Comparison of ENCODE assay signal across 8 cellular contexts in genomic region chr2:200888719-200889625, GRCh38. TPM values are rescaled to one million over a fixed set of nuclear protein-coding genes. Genes with fewer than 3 reads are reported as not detected.
DNase-seq lines count a peak whose midpoint lies in the region; TF ChIP-seq lines count a peak whose summit lies in the region.

TSS of gene NIF3L1 (plus strand) at chr2:200889371. CDS start at chr2:200891944, 2,573 bp downstream.
TSS of gene PPIL3 (minus strand) at chr2:200889077. CDS start at chr2:200887615, 1,462 bp downstream.

- H3K27me3 Mint-ChIP-seq in nephron (ENCODE audit: low read depth): no peaks in the 10 kb centered on the region
- H3K27me3 Mint-ChIP-seq in stimulated activated naive CD8-positive, alpha-beta T cell treated with anti-CD3 and anti-CD28 coated beads, Interleukin-15, Interleukin-2, amounts not matched to agents 100 ng/mL and 50 ng/mL, for 24 hours: no peaks in the 10 kb centered on the region

- H3K36me3 Mint-ChIP-seq in nephron (ENCODE audit: low read depth): peaks cover 18% of the 10 kb centered on the region
- H3K36me3 Mint-ChIP-seq in stimulated activated naive CD8-positive, alpha-beta T cell treated with anti-CD3 and anti-CD28 coated beads, Interleukin-15, Interleukin-2, amounts not matched to agents 100 ng/mL and 50 ng/mL, for 24 hours (ENCODE audit: low read depth): peaks cover 32% of the 10 kb centered on the region

- H3K9me3 Mint-ChIP-seq in nephron: no peaks in the 10 kb centered on the region
- H3K9me3 Mint-ChIP-seq in stimulated activated naive CD8-positive, alpha-beta T cell treated with anti-CD3 and anti-CD28 coated beads, Interleukin-15, Interleukin-2, amounts not matched to agents 100 ng/mL and 50 ng/mL, for 24 hours: no peaks in the 10 kb centered on the region

- H3K4me3 Mint-ChIP-seq in nephron: peak within 1 kb of the TSS; percentile 90 to 99 (median 93)
- peak within 1 kb of the TSS; percentile 99 for H3K4me3 Mint-ChIP-seq in stimulated activated naive CD8-positive, alpha-beta T cell treated with anti-CD3 and anti-CD28 coated beads, Interleukin-15, Interleukin-2, amounts not matched to agents 100 ng/mL and 50 ng/mL, for 24 hours

- H3K4me3 ChIP-seq in H7 (ENCODE audit: insufficient read depth, low read depth, low read length) (peak within 1 kb of the TSS; percentile 94), fibroblast of pulmonary artery (replicated peaks; ENCODE audit: low read depth, low read length) (peak within 1 kb of the TSS; percentile 99)

- DNase-seq in EL: peak; percentile 98
- DNase-seq in H7: peak; percentile 88
- peak; percentile 98 for DNase-seq in M059J (ENCODE audit: low read depth)
- DNase-seq in SHP77 (lab: John Stamatoyannopoulos, UW): peak; percentile 98
- DNase-seq in activated effector memory CD4-positive, alpha-beta T cell treated with Interleukin-2 at 50 U/mL for 16 hours: peak; percentile 92
- peak; percentile 99 for DNase-seq in fibroblast of pulmonary artery (ENCODE audit: low read depth)

- peaks cover 42% of the 10 kb centered on the region for H3K4me1 Mint-ChIP-seq in nephron
- peaks cover 67% of the 10 kb centered on the region for H3K4me1 Mint-ChIP-seq in stimulated activated naive CD8-positive, alpha-beta T cell treated with anti-CD3 and anti-CD28 coated beads, Interleukin-15, Interleukin-2, amounts not matched to agents 100 ng/mL and 50 ng/mL, for 24 hours (ENCODE audit: low read depth)

- H3K27me3 ChIP-seq in H7 (ENCODE audit: control insufficient read depth, insufficient read depth, low read length): no peaks in the 10 kb centered on the region

- H3K36me3 ChIP-seq in H7 (replicated peaks; ENCODE audit: control insufficient read depth, insufficient read depth, low read length): peaks cover 3% of the 10 kb centered on the region

- TF ChIP-seq CTCF in fibroblast of pulmonary artery (IDR thresholded peaks at IDR 0.05; ENCODE audit: low read length, missing control alignments) (no peak), nephron (IDR thresholded peaks at IDR 0.05; ENCODE audit: unreplicated experiment in 3 of 3) (peak in 1 of 3 experiments; percentile 5)

- peak within 1 kb of the TSS; percentile 98 to 99 (median 98) for H3K27ac Mint-ChIP-seq in nephron
- peak within 1 kb of the TSS; percentile 100 for H3K27ac Mint-ChIP-seq in stimulated activated naive CD8-positive, alpha-beta T cell treated with anti-CD3 and anti-CD28 coated beads, Interleukin-15, Interleukin-2, amounts not matched to agents 100 ng/mL and 50 ng/mL, for 24 hours

RNA-seq across cellular contexts. Expression of gene NIF3L1, which starts in this region (rescaled TPM):
- 73.9 and 91.9 TPM in 2 replicates for total RNA-seq in H7 (2014; rRNA removed; shearing (Covaris generic))
- 36.8 and 50.9 TPM in 2 replicates for total RNA-seq in M059J (2014; rRNA removed; shearing (Covaris generic))

RNA-seq across cellular contexts. Expression of gene PPIL3, which starts in this region (rescaled TPM):
- 33.4 and 34.6 TPM in 2 replicates for total RNA-seq in H7 (2014; rRNA removed; shearing (Covaris generic))
- 54.7 and 56.8 TPM in 2 replicates for total RNA-seq in M059J (2014; rRNA removed; shearing (Covaris generic))

Comparison
In these comparisons a context has a peak if more than half of its experiments do, and no peak if none do; other contexts are left out.
1. Peak in every context shown above with its lines: DNase-seq and H3K4me3 ChIP-seq.